ENCODE assay signal across 8 cellular contexts in the genomic region with DNA sequence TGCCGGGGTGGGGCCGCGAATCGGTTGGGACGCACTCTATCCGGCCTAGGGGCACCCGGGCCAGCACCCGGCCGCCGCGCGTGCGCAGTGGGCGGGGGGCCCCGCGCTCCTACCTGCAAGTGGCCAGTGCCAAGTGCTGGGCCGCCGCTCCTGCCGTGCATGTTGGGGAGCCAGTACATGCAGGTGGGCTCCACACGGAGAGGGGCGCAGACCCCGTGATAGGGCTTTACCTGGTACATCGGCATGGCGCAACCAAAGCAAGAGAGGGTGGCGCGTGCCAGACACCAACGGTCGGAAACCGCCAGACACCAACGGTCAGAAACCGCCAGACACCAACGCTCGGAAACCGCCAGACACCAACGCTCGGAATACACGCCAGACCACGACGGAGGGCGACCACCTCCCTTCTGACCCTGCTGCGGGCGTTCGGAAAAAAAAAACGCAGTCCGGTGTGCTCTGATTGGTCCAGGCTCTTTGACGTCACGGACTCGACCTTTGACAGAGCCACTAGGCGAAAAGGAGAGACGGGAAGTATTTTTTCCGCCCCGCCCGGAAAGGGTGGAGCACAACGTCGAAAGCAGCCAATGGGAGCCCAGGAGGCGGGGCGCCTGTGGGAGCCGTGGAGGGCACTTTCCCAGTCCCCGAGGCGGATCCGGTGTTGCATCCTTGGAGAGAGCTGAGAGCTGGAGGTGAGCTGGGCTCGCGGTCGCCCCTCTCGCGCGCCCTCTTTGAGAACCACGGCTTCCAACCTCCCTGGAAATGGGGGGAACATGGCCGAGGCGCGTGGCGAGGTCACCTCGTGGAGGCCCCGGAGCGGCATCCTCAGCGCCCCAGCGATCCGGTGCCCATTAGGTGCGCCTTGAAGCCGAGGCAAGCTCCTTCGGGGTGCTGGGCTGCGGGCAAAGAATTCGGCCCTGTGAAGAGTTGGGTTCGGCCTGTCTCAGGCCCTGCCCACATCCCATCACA. TPM values are rescaled to one million over a fixed set of nuclear protein-coding genes. Genes with fewer than 3 reads are reported as not detected.
A peak's percentile ranks its signal among the peaks of the same experiment; 100 is the strongest.
DNase-seq lines count a peak whose midpoint lies in the region; TF ChIP-seq lines count a peak whose summit lies in the region.
"Not testable (repeated sequence)": the region's sequence is repeated elsewhere in the genome, so short reads cannot be mapped to it uniquely, and the experiment has no call there.

No MANE protein-coding gene starts in this region.

- peak; percentile 66 for DNase-seq in Calu3
- peak; percentile 77 for DNase-seq in H4 (ENCODE audit: low spot score)
- DNase-seq in MM.1S: peak; percentile 72
- not testable (repeated sequence) for DNase-seq in RWPE1 (ENCODE audit: low spot score)
- DNase-seq in activated T-helper 1 cell treated with anti-CD3 and anti-CD28 coated beads, Interleukin-12 subunit alpha, Interleukin-12 subunit beta, Interleukin-2, Interleukin-4 antibody, amounts not matched to agents 30 ng/mL and 10 ng/mL and 1 ng/mL, durations not matched to agents 14 hours and 24 hours and 36 hours (ENCODE audit: low spot score): peak; percentile 88
- DNase-seq in esophagus squamous epithelium (lab: John Stamatoyannopoulos, UW): peak; percentile 22
- DNase-seq in myocyte (ENCODE audit: low read depth): peak; percentile 78
- DNase-seq in stimulated activated CD8-positive, alpha-beta memory T cell treated with anti-CD3 and anti-CD28 coated beads, Interleukin-15, amount 100 ng/mL, for 48 hours (ENCODE audit: low read depth in 2 of 2): peak; percentile 73 to 75

- TF ChIP-seq POLR2A in esophagus squamous epithelium (IDR thresholded peaks at IDR 0.05): peak in 3 of 4 donors; percentile 6 to 63 (median 48)

- H3K79me2 ChIP-seq in MM.1S (ENCODE audit: low read length): not testable (repeated sequence)

- not testable (repeated sequence) for H3K4me2 ChIP-seq in MM.1S (ENCODE audit: low read depth, low read length)

- WGBS in esophagus squamous epithelium, 2 donors: no CpG with 5 or more reads among the region's 84 CpGs

- H3K9me3 Mint-ChIP-seq in Calu3 (ENCODE audit: low read depth, unreplicated experiment); activated T-helper 1 cell treated with anti-CD3 and anti-CD28 coated beads, Interleukin-12 subunit alpha, Interleukin-12 subunit beta, Interleukin-2, Interleukin-4 antibody, amounts not matched to agents 30 ng/mL and 10 ng/mL and 1 ng/mL, durations not matched to agents 14 hours and 24 hours and 36 hours: not testable (repeated sequence)

- H3K4me3 Mint-ChIP-seq in Calu3 (ENCODE audit: low read depth, unreplicated experiment): peak overlapping the region; percentile 55
- H3K4me3 Mint-ChIP-seq in activated T-helper 1 cell treated with anti-CD3 and anti-CD28 coated beads, Interleukin-12 subunit alpha, Interleukin-12 subunit beta, Interleukin-2, Interleukin-4 antibody, amounts not matched to agents 30 ng/mL and 10 ng/mL and 1 ng/mL, durations not matched to agents 14 hours and 24 hours and 36 hours: peak overlapping the region; percentile 84

- CTCF ChIA-PET in Calu3 (lab: Charles Lee); RWPE1 (lab: Yijun Ruan, JAX): not testable (repeated sequence)

- H3K27me3 Mint-ChIP-seq in Calu3 (ENCODE audit: unreplicated experiment); activated T-helper 1 cell treated with anti-CD3 and anti-CD28 coated beads, Interleukin-12 subunit alpha, Interleukin-12 subunit beta, Interleukin-2, Interleukin-4 antibody, amounts not matched to agents 30 ng/mL and 10 ng/mL and 1 ng/mL, durations not matched to agents 14 hours and 24 hours and 36 hours (ENCODE audit: insufficient read depth): not testable (repeated sequence)

- POLR2A ChIA-PET in RWPE1 (lab: Yijun Ruan, JAX; ENCODE audit: low non-redundant PET): not testable (repeated sequence)

- peak overlapping the region; percentile 71; the same call in 1 of the 2 replicates for H3K9ac ChIP-seq in MM.1S (ENCODE audit: low read length)

- not testable (repeated sequence) for H3F3A ChIP-seq in MM.1S (ENCODE audit: insufficient read depth, low read length)

- H3K36me3 ChIP-seq in MM.1S (replicated peaks; ENCODE audit: insufficient read depth, low read length); esophagus squamous epithelium: not testable (repeated sequence)

- H2AFZ ChIP-seq in MM.1S (ENCODE audit: low read length): not testable (repeated sequence)

- H3K9me3 ChIP-seq in MM.1S (replicated peaks; ENCODE audit: insufficient read depth, low read length); esophagus squamous epithelium: not testable (repeated sequence)

- not testable (repeated sequence) for TF ChIP-seq CTCF in Calu3 (IDR thresholded peaks at IDR 0.05; ENCODE audit: unreplicated experiment); MM.1S (IDR thresholded peaks at IDR 0.05; ENCODE audit: low read length); RWPE1 (conservative IDR thresholded peaks at IDR 0.05; ENCODE audit: low read depth); esophagus squamous epithelium (IDR thresholded peaks at IDR 0.05)

- BruUV-seq in Calu3 (replicated peaks; lab: Mats Ljungman, UMichigan): TSS peak; percentile 90

- not testable (repeated sequence) for H3K36me3 Mint-ChIP-seq in Calu3 (ENCODE audit: insufficient read depth, unreplicated experiment); activated T-helper 1 cell treated with anti-CD3 and anti-CD28 coated beads, Interleukin-12 subunit alpha, Interleukin-12 subunit beta, Interleukin-2, Interleukin-4 antibody, amounts not matched to agents 30 ng/mL and 10 ng/mL and 1 ng/mL, durations not matched to agents 14 hours and 24 hours and 36 hours (ENCODE audit: low read depth)

- not testable (repeated sequence) for H3K4me1 ChIP-seq in MM.1S (ENCODE audit: low read length); esophagus squamous epithelium

- H3K27ac ChIP-seq in MM.1S (ENCODE audit: low read length): peak overlapping the region; percentile 67; the same call in 1 of the 2 replicates
- H3K27ac ChIP-seq in RWPE1: peak overlapping the region; percentile 92
- peak overlapping the region; percentile 76 to 91 (median 90) for H3K27ac ChIP-seq in esophagus squamous epithelium

- intact Hi-C loops in Calu3 (cut with micrococcal nuclease; ENCODE audit: unreplicated experiment); activated T-helper 1 cell treated with anti-CD3 and anti-CD28 coated beads, Interleukin-12 subunit alpha, Interleukin-12 subunit beta, Interleukin-2, Interleukin-4 antibody, amounts not matched to agents 30 ng/mL and 10 ng/mL and 1 ng/mL, durations not matched to agents 14 hours and 24 hours and 36 hours (cut with micrococcal nuclease); esophagus squamous epithelium (cut with DNase I): not testable (repeated sequence)

- H3K4me1 Mint-ChIP-seq in Calu3 (ENCODE audit: low read depth, unreplicated experiment); activated T-helper 1 cell treated with anti-CD3 and anti-CD28 coated beads, Interleukin-12 subunit alpha, Interleukin-12 subunit beta, Interleukin-2, Interleukin-4 antibody, amounts not matched to agents 30 ng/mL and 10 ng/mL and 1 ng/mL, durations not matched to agents 14 hours and 24 hours and 36 hours (ENCODE audit: low read depth): not testable (repeated sequence)

- not testable (repeated sequence) for H3K27ac Mint-ChIP-seq in Calu3 (ENCODE audit: unreplicated experiment)
- H3K27ac Mint-ChIP-seq in activated T-helper 1 cell treated with anti-CD3 and anti-CD28 coated beads, Interleukin-12 subunit alpha, Interleukin-12 subunit beta, Interleukin-2, Interleukin-4 antibody, amounts not matched to agents 30 ng/mL and 10 ng/mL and 1 ng/mL, durations not matched to agents 14 hours and 24 hours and 36 hours: peak overlapping the region; percentile 94

- peak overlapping the region; percentile 60 for H3K4me3 ChIP-seq in MM.1S (ENCODE audit: low read length)
- H3K4me3 ChIP-seq in esophagus squamous epithelium: peak overlapping the region; percentile 36 to 73 (median 63)

- H3K9me2 ChIP-seq in MM.1S (replicated peaks; ENCODE audit: insufficient read depth, low read length): not testable (repeated sequence)

- H4K20me1 ChIP-seq in MM.1S (ENCODE audit: insufficient read depth, low read length): not testable (repeated sequence)

- H3K27me3 ChIP-seq in MM.1S (replicated peaks; ENCODE audit: insufficient read depth, low read length); esophagus squamous epithelium: not testable (repeated sequence)

RNA-seq across cellular contexts. Expression of a gene that starts 39.0 kb away (rescaled TPM):
- 5.8 and 9.0 TPM in 2 replicates for total RNA-seq in Calu3 (2022)
- 10.0 and 39.5 TPM in 2 replicates for total RNA-seq in H4 (2014; rRNA removed; shearing (Covaris generic))
- 8.5 and 8.6 TPM in 2 replicates for total RNA-seq in activated T-helper 1 cell treated with anti-CD3 and anti-CD28 coated beads, Interleukin-12 subunit alpha, Interleukin-12 subunit beta, Interleukin-2, Interleukin-4 antibody, amounts not matched to agents 30 ng/mL and 10 ng/mL and 1 ng/mL, durations not matched to agents 14 hours and 24 hours and 36 hours
- 10 to 100 TPM in 1 of 4 donors, 1 to 10 TPM in 3; 3.3 to 19.5 (median 6.4) TPM for total RNA-seq in esophagus squamous epithelium
- 10.1 and 14.2 TPM in 2 replicates for total RNA-seq in myocyte
- 9.6 TPM for polyA plus RNA-seq in myocyte (2012)
